ENCODE assay signal across 1 cellular context in genomic region chr19:35959040-35959967, GRCh38.
TF ChIP-seq lines count a peak whose summit lies in the region.

No MANE protein-coding gene starts in this region.

TF ChIP-seq in endothelial cell of umbilical vein, 7 proteins besides CTCF, POLR2A, EP300 and RAD21:
- peak; percentile 60 for TF ChIP-seq EZH2 (IDR thresholded peaks at IDR 0.05; ENCODE audit: borderline replicate concordance, low read depth, low read length, severe bottlenecking)
- TF ChIP-seq, protein P1, sequence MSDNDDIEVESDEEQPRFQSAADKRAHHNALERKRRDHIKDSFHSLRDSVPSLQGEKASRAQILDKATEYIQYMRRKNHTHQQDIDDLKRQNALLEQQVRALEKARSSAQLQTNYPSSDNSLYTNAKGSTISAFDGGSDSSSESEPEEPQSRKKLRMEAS (IDR thresholded peaks at IDR 0.05; ENCODE audit: insufficient read depth, insufficient read length), result no peak
